In the genomic region with DNA sequence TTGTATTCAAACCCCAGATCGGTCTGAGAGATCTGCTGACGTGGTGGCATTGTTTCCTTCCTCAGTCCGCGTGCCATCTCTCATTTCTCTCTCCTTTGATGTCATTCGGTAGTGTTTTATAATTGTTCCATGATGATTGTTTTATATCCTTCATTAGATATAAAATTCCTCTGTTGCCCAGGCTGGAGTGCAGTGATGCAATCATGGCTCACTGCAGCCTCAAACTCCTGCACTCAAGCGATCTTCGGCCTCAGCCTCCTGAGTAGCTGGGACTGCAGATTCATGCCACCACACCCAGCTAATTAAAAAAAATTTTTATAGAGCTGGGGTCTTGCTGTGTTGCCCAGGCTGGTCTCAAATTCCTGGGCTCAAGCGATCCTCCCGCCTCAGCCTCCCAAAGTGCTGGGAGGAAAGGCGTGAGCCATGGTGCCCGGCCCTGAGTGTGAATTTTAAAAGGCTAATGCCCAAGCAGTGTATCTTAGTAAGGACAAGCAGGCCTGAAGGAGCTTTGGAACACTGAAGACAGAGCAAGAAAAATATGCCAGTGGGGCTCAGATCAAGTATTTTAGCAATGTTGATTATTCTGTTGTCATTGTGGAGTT, we compare ENCODE assay signal across 23 cellular contexts. TPM values are rescaled to one million over a fixed set of nuclear protein-coding genes. Genes with fewer than 3 reads are reported as not detected.
"Had no signal": no experiment of that assay in that cellular context is flagged by ENCODE, and none has a peak within 500 bp of the region (broad histone marks: within the 10 kb centered on the region; RNA-seq: fewer than 3 reads in every experiment).

No MANE protein-coding gene starts in this region.

- DNase-seq: cortex of kidney; dorsolateral prefrontal cortex; effector CD8-positive, alpha-beta T cell; heart left ventricle; hippocampal formation; mammary epithelial cell; psoas muscle; retina; sigmoid colon; stimulated activated CD4-positive, alpha-beta T cell treated with anti-CD3 and anti-CD28 coated beads, Interleukin-12 subunit alpha, Interleukin-12 subunit beta, amount 100 ng/mL, for 4 hours; stimulated activated CD4-positive, alpha-beta T cell treated with anti-CD3 and anti-CD28 coated beads, Interleukin-2, amount 100 ng/mL, for 48 hours; stimulated activated naive CD4-positive, alpha-beta T cell treated with Interleukin-2 at 50 U/mL for 16 hours; upper lobe of right lung had no signal

- H3K27ac ChIP-seq: dorsolateral prefrontal cortex, heart left ventricle, neutrophil, psoas muscle, sigmoid colon, skin epidermis, upper lobe of right lung, vagina had no signal

- H3K9me3 ChIP-seq: neutrophil, psoas muscle, sigmoid colon, upper lobe of right lung, vagina had no signal

- H3K27ac Mint-ChIP-seq: natural killer cell treated with Interleukin-12 subunit alpha and Interleukin-12 subunit beta and Interleukin-15 and Interleukin-18, amount 100 ng/mL, for 72 hours had no signal

- H3K4me3 Mint-ChIP-seq: natural killer cell treated with Interleukin-12 subunit alpha and Interleukin-12 subunit beta and Interleukin-15 and Interleukin-18, amount 100 ng/mL, for 72 hours had no signal

- H3K4me3 ChIP-seq: dorsolateral prefrontal cortex, heart left ventricle, psoas muscle, sigmoid colon, skin epidermis, upper lobe of right lung, vagina had no signal

- H3K4me1 ChIP-seq: psoas muscle, upper lobe of right lung had no signal

- ATAC-seq: natural killer cell treated with Interleukin-12 subunit alpha and Interleukin-12 subunit beta and Interleukin-15 and Interleukin-18, amount 100 ng/mL, for 72 hours; psoas muscle; upper lobe of right lung had no signal

- H3K27me3 ChIP-seq: dorsolateral prefrontal cortex, heart left ventricle, neutrophil, sigmoid colon, upper lobe of right lung, vagina had no signal

- H3K36me3 ChIP-seq: heart left ventricle, neutrophil, sigmoid colon, upper lobe of right lung, vagina had no signal

- H3K27me3 Mint-ChIP-seq: natural killer cell treated with Interleukin-12 subunit alpha and Interleukin-12 subunit beta and Interleukin-15 and Interleukin-18, amount 100 ng/mL, for 72 hours had no signal

- FAIRE-seq: frontal cortex had no signal

- H3K9me3 Mint-ChIP-seq: natural killer cell treated with Interleukin-12 subunit alpha and Interleukin-12 subunit beta and Interleukin-15 and Interleukin-18, amount 100 ng/mL, for 72 hours had no signal

RNA-seq across cellular contexts. Expression of gene ZNF556, which starts 38.9 kb away (rescaled TPM):
- total RNA-seq: glomerular endothelial cell; kidney epithelial cell; mesenteric fat pad; mononuclear cell; natural killer cell treated with Interleukin-12 subunit alpha and Interleukin-12 subunit beta and Interleukin-15 and Interleukin-18, amount 100 ng/mL, for 72 hours; osteoblast; sigmoid colon; upper lobe of right lung; vagina had no signal
- polyA plus RNA-seq: heart left ventricle, mammary epithelial cell, sigmoid colon had no signal
